Comparison of ENCODE assay signal across 2 cellular contexts in genomic region chr19:19835560-19836038, GRCh38.
TF ChIP-seq lines count a peak whose summit lies in the region.

No MANE protein-coding gene starts in this region.

TF ChIP-seq in HepG2, 621 proteins besides CTCF, POLR2A, EP300 and RAD21:
- TF ChIP-seq ATF4 (CRISPR knock-in tag; IDR thresholded peaks at IDR 0.05): no peak
- peak; percentile 92; the same call in 1 of the 2 replicates for TF ChIP-seq ZNF274 (CRISPR knock-in tag; IDR thresholded peaks at IDR 0.05)
- TF ChIP-seq SRSF4 (IDR thresholded peaks at IDR 0.05; ENCODE audit: low read depth, low read length, poor library complexity, severe bottlenecking): no peak
TF ChIP-seq in HepG2: peak in this region for 1.

TF ChIP-seq in liver, 16 proteins besides CTCF, POLR2A, EP300 and RAD21 (continued from another document):
- TF ChIP-seq ATF3 (IDR thresholded peaks at IDR 0.05) (no peak), EGR1 (IDR thresholded peaks at IDR 0.05; ENCODE audit: low read depth in 2 of 2) (no peak), REST (IDR thresholded peaks at IDR 0.05) (no peak), NR2F2 (IDR thresholded peaks at IDR 0.05) (no peak), GABPA (IDR thresholded peaks at IDR 0.05 in 1 of 2, conservative IDR thresholded peaks at IDR 0.05 in 1 of 2) (no peak), TAF1 (conservative IDR thresholded peaks at IDR 0.05) (no peak), HNF4G (IDR thresholded peaks at IDR 0.05) (no peak), JUND (IDR thresholded peaks at IDR 0.05) (no peak)
TF ChIP-seq in liver: peak in this region for 0.
